In genomic region chr6:12751694-12752304, GRCh38 we compare ENCODE assay signal across 8 cellular contexts. TPM values are rescaled to one million over a fixed set of nuclear protein-coding genes. Genes with fewer than 3 reads are reported as not detected.
DNase-seq lines count a peak whose midpoint lies in the region; TF ChIP-seq lines count a peak whose summit lies in the region.

No MANE protein-coding gene starts in this region.

- H3K4me3 ChIP-seq in choroid plexus epithelial cell (ENCODE audit: low read depth, low read length) = no peak overlapping the region

- H3K27me3 Mint-ChIP-seq in mesothelial cell of epicardium (ENCODE audit: low read depth) = peaks cover 77% of the 10 kb centered on the region
- peaks cover 70% of the 10 kb centered on the region for H3K27me3 Mint-ChIP-seq in type B pancreatic cell
- peaks cover 40% of the 10 kb centered on the region for H3K27me3 Mint-ChIP-seq in chondrocyte (ENCODE audit: low read depth)

- H3K9me3 Mint-ChIP-seq in mesothelial cell of epicardium (no peaks in the 10 kb centered on the region), type B pancreatic cell (no peaks in the 10 kb centered on the region), chondrocyte (ENCODE audit: low read depth) (peaks cover 3% of the 10 kb centered on the region)

- peak; percentile 10 for DNase-seq in NOMO-1 treated with DMSO at 0.1 percent for 48 hours (lab: John Stamatoyannopoulos, UW; ENCODE audit: unreplicated experiment)
- DNase-seq in NOMO-1 treated with dmso at 0.1 percent for 144 hours (lab: John Stamatoyannopoulos, UW; ENCODE audit: unreplicated experiment) = no peak
- DNase-seq in RPMI8226 = peak; percentile 77
- peak; percentile 61 for DNase-seq in choroid plexus epithelial cell (ENCODE audit: low read depth)
- DNase-seq in mesothelial cell of epicardium (ENCODE audit: low spot score in 2 of 2, unreplicated experiment in 2 of 2) = peak; percentile 57 to 86
- DNase-seq in type B pancreatic cell (ENCODE audit: extremely low spot score, unreplicated experiment) = no peak
- no peak for DNase-seq in activated effector memory CD4-positive, alpha-beta T cell treated with Interleukin-2 at 50 U/mL for 16 hours
- DNase-seq in chondrocyte (ENCODE audit: low spot score) = no peak

- H3K4me1 Mint-ChIP-seq in mesothelial cell of epicardium = peaks cover 3% of the 10 kb centered on the region
- no peaks in the 10 kb centered on the region for H3K4me1 Mint-ChIP-seq in type B pancreatic cell (ENCODE audit: unreplicated experiment)
- H3K4me1 Mint-ChIP-seq in chondrocyte (ENCODE audit: low read depth) = peaks cover 8% of the 10 kb centered on the region

- H3K36me3 Mint-ChIP-seq in mesothelial cell of epicardium (no peaks in the 10 kb centered on the region), type B pancreatic cell (no peaks in the 10 kb centered on the region), chondrocyte (ENCODE audit: low read depth) (no peaks in the 10 kb centered on the region)

- TF ChIP-seq CTCF in choroid plexus epithelial cell (conservative IDR thresholded peaks at IDR 0.05; ENCODE audit: low read depth, low read length) = no peak
- TF ChIP-seq CTCF in mesothelial cell of epicardium (IDR thresholded peaks at IDR 0.05; ENCODE audit: unreplicated experiment) = no peak
- no peak for TF ChIP-seq CTCF in type B pancreatic cell (conservative IDR thresholded peaks at IDR 0.05)
- TF ChIP-seq CTCF in chondrocyte (IDR thresholded peaks at IDR 0.05) = no peak

- H3K27ac Mint-ChIP-seq in mesothelial cell of epicardium = no peak overlapping the region
- H3K27ac Mint-ChIP-seq in type B pancreatic cell = no peak overlapping the region
- H3K27ac Mint-ChIP-seq in chondrocyte (ENCODE audit: unreplicated experiment) = no peak overlapping the region

- H3K4me3 Mint-ChIP-seq in mesothelial cell of epicardium = no peak overlapping the region
- no peak overlapping the region for H3K4me3 Mint-ChIP-seq in type B pancreatic cell
- no peak overlapping the region for H3K4me3 Mint-ChIP-seq in chondrocyte (ENCODE audit: unreplicated experiment)

RNA-seq across cellular contexts. Expression of gene PHACTR1, which starts 35.2 kb away (rescaled TPM):
- total RNA-seq in mesothelial cell of epicardium = 0.76 to 2.0 TPM (median 1.4 TPM) in 3 replicates
- total RNA-seq in type B pancreatic cell (ENCODE audit: low replicate concordance) = 6.6 and 12.3 TPM in 2 replicates
- total RNA-seq in chondrocyte = 2.1 to 3.7 TPM (median 2.5 TPM) in 3 replicates

Comparison
In these comparisons a context has a peak if more than half of its experiments do, and no peak if none do; other contexts are left out.
1. DNase-seq: peak in NOMO-1 treated with DMSO at 0.1 percent for 48 hours (single experiment), RPMI8226 (single experiment), choroid plexus epithelial cell (single experiment) and mesothelial cell of epicardium (2 of 2); none in NOMO-1 treated with dmso at 0.1 percent for 144 hours (single experiment), type B pancreatic cell (single experiment), activated effector memory CD4-positive, alpha-beta T cell treated with Interleukin-2 at 50 U/mL for 16 hours (single experiment) and chondrocyte (single experiment).